ENCODE assay signal across 9 cellular contexts in the genomic region with DNA sequence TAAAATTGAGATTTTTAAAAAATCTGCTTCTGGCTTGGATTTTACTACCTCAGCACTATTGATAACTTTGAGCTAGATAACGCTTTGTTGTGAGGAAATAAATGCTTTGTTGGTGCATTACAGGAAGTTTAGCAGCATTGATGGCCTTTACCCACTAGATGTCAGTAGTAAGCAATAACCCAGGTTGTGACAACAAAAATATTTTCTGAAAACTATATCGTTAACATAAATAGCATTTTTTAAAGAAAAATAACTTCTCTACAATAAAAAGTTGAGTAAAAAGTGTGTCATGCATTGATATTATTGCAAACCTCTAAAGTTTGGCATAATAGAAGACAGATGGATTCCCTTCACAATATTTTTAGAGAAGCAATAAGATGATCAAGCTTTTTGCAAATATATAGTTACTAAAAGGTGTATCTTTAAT.
A peak's percentile ranks its signal among the peaks of the same experiment; 100 is the strongest.
DNase-seq lines count a peak whose midpoint lies in the region; ATAC-seq and TF ChIP-seq lines count a peak whose summit lies in the region.
"Had no signal": no experiment of that assay in that cellular context is flagged by ENCODE, and none has a peak within 500 bp of the region (broad histone marks: within the 10 kb centered on the region; RNA-seq: fewer than 3 reads in every experiment).

No MANE protein-coding gene starts in this region.

- no peak for ATAC-seq in lung (ENCODE audit: insufficient read depth, low FRiP score)
- no peak for ATAC-seq in HG02588 (IDR thresholded peaks at IDR 0.05; ENCODE audit: unreplicated experiment)

- H3K4me3 Mint-ChIP-seq in CD14-positive monocyte (no peak overlapping the region), Calu3 (ENCODE audit: low read depth, unreplicated experiment) (no peak overlapping the region)
- no peak overlapping the region for H3K4me3 Mint-ChIP-seq in activated naive CD8-positive, alpha-beta T cell treated with anti-CD3 and anti-CD28 coated beads for 36 hours

- peak; percentile 71 for TF ChIP-seq CTCF in CD14-positive monocyte (IDR thresholded peaks at IDR 0.05)
- peak; percentile 52 for TF ChIP-seq CTCF in HL-60 (IDR thresholded peaks at IDR 0.05; ENCODE audit: insufficient read depth, low read length)
- peak; percentile 76 for TF ChIP-seq CTCF in astrocyte of the cerebellum (IDR thresholded peaks at IDR 0.05; ENCODE audit: low read depth, low read length, missing control alignments)
- TF ChIP-seq CTCF in lung (IDR thresholded peaks at IDR 0.05; ENCODE audit: control extremely low read depth, extremely low read depth), result peak; percentile 1
- no peak for TF ChIP-seq CTCF in Calu3 (IDR thresholded peaks at IDR 0.05; ENCODE audit: unreplicated experiment)

- H3K36me3 Mint-ChIP-seq in CD14-positive monocyte, result no peaks in the 10 kb centered on the region
- H3K36me3 Mint-ChIP-seq in Calu3 (ENCODE audit: insufficient read depth, unreplicated experiment), result no peaks in the 10 kb centered on the region
- no peaks in the 10 kb centered on the region for H3K36me3 Mint-ChIP-seq in activated naive CD8-positive, alpha-beta T cell treated with anti-CD3 and anti-CD28 coated beads for 36 hours

- in situ Hi-C loops in astrocyte of the cerebellum (cut with HindIII; ENCODE audit: low sequenced_read_pairs), result no loop called here

- intact Hi-C loops in CD14-positive monocyte (cut with micrococcal nuclease) (no loop called here), Calu3 (cut with micrococcal nuclease; ENCODE audit: unreplicated experiment) (loop anchor here (2.0 to 5.0 kb wide), 2 partner anchors 358 to 911 kb away; no protein-coding TSS in a partner anchor)

- H3K27ac Mint-ChIP-seq in CD14-positive monocyte, result no peak overlapping the region
- H3K27ac Mint-ChIP-seq in Calu3 (ENCODE audit: unreplicated experiment), result no peak overlapping the region
- H3K27ac Mint-ChIP-seq in activated naive CD8-positive, alpha-beta T cell treated with anti-CD3 and anti-CD28 coated beads for 36 hours, result no peak overlapping the region

- H3K9me3 Mint-ChIP-seq in CD14-positive monocyte, result peaks cover 0 to 3% (median 0%) of the 10 kb centered on the region in 7 donors
- H3K9me3 Mint-ChIP-seq in Calu3 (ENCODE audit: low read depth, unreplicated experiment), result no peaks in the 10 kb centered on the region
- H3K9me3 Mint-ChIP-seq in activated naive CD8-positive, alpha-beta T cell treated with anti-CD3 and anti-CD28 coated beads for 36 hours, result no peaks in the 10 kb centered on the region

- DNase-seq in CD14-positive monocyte (ENCODE audit: low spot score) (no peak), HL-60 (ENCODE audit: low read depth in 1 of 2, low spot score in 1 of 2) (no peak), astrocyte of the cerebellum (ENCODE audit: low read depth) (no peak), lung (ENCODE audit: low spot score) (no peak), Calu3 (no peak)
- DNase-seq in activated CD8-positive, alpha-beta memory T cell treated with anti-CD3 and anti-CD28 coated beads for 24 hours, result no peak
- DNase-seq in activated naive CD8-positive, alpha-beta T cell treated with anti-CD3 and anti-CD28 coated beads for 36 hours, result no peak

- CTCF ChIA-PET in Calu3 (lab: Charles Lee), result interaction anchor here (0.9 kb wide), 1 partner anchor 14 kb away, joined by 3 read pairs; no protein-coding TSS in a partner anchor

- H3K27me3 Mint-ChIP-seq in CD14-positive monocyte (ENCODE audit: low read depth in 3 of 3) (peaks cover 0 to 4% (median 4%) of the 10 kb centered on the region in 3 donors), Calu3 (ENCODE audit: unreplicated experiment) (no peaks in the 10 kb centered on the region)
- H3K27me3 Mint-ChIP-seq in activated naive CD8-positive, alpha-beta T cell treated with anti-CD3 and anti-CD28 coated beads for 36 hours, result peaks cover 5% of the 10 kb centered on the region

- 25 to 43% methylated on average over 2 of the region's 2 CpGs for WGBS in lung, 2 donors

- no peak overlapping the region for H3K27ac ChIP-seq in HL-60 (replicated peaks)
- no peak overlapping the region for H3K27ac ChIP-seq in lung (ENCODE audit: low read depth in 1 of 2, low read length in 1 of 2)

- H3K9me3 ChIP-seq in lung (ENCODE audit: control insufficient read depth in 2 of 2, insufficient read depth in 1 of 2, low read length in 1 of 2), result no peaks in the 10 kb centered on the region
- H3K9me3 ChIP-seq: HAP-1 had no signal

- no peaks in the 10 kb centered on the region for H3K27me3 ChIP-seq in HL-60 (ENCODE audit: insufficient read depth, poor library complexity, severe bottlenecking)
- H3K27me3 ChIP-seq in lung (ENCODE audit: control insufficient read depth, insufficient read depth), result no peaks in the 10 kb centered on the region

- H3K36me3 ChIP-seq in lung (ENCODE audit: control insufficient read depth in 2 of 2, insufficient read depth in 2 of 2, low read length in 2 of 2), result no peaks in the 10 kb centered on the region
- H3K36me3 ChIP-seq: HAP-1 had no signal

- H3K4me1 ChIP-seq in lung (ENCODE audit: control insufficient read depth in 2 of 2, insufficient read depth in 2 of 2, low read length in 2 of 2), result no peaks in the 10 kb centered on the region
- H3K4me1 ChIP-seq: HAP-1 had no signal

- BruUV-seq in Calu3 (replicated peaks; lab: Mats Ljungman, UMichigan), result no TSS peak

- no peak overlapping the region for H3K4me3 ChIP-seq in HL-60 (replicated peaks; ENCODE audit: insufficient read depth, low read length)
- no peak overlapping the region for H3K4me3 ChIP-seq in astrocyte of the cerebellum (ENCODE audit: low read depth, low read length)
- H3K4me3 ChIP-seq in lung, result no peak overlapping the region
- H3K4me3 ChIP-seq: HAP-1 had no signal

- no peaks in the 10 kb centered on the region for H3K4me1 Mint-ChIP-seq in CD14-positive monocyte
- peaks cover 2% of the 10 kb centered on the region for H3K4me1 Mint-ChIP-seq in Calu3 (ENCODE audit: low read depth, unreplicated experiment)
- H3K4me1 Mint-ChIP-seq in activated naive CD8-positive, alpha-beta T cell treated with anti-CD3 and anti-CD28 coated beads for 36 hours, result no peaks in the 10 kb centered on the region
